ENCODE assay signal across 14 cellular contexts in genomic region chr17:16910341-16910740, GRCh38.
"Had no signal": no experiment of that assay in that cellular context is flagged by ENCODE, and none has a peak within 500 bp of the region (broad histone marks: within the 10 kb centered on the region; RNA-seq: fewer than 3 reads in every experiment).

No MANE protein-coding gene starts in this region.

- H3K27ac ChIP-seq: coronary artery, epithelial cell of prostate, parathyroid adenoma, tibial nerve had no signal

- H3K36me3 Mint-ChIP-seq: stimulated activated effector memory CD8-positive, alpha-beta T cell treated with anti-CD3 and anti-CD28 coated beads, Interleukin-12 subunit alpha, Interleukin-12 subunit beta, amount 100 ng/mL, for 72 hours had no signal

- H3K36me3 ChIP-seq: tibial nerve had no signal

- H3K27ac Mint-ChIP-seq: activated naive CD4-positive, alpha-beta T cell treated with anti-CD3 and anti-CD28 coated beads for 36 hours; activated T-helper 2 cell treated with anti-CD3 and anti-CD28 coated beads, Interferon-gamma antibody, Interleukin-2, Interleukin-4, amounts not matched to agents 10 μg/mL and 5 μg/mL and 100 μg/mL, durations not matched to agents 14 hours and 24 hours and 36 hours; stimulated activated effector memory CD8-positive, alpha-beta T cell treated with anti-CD3 and anti-CD28 coated beads, Interleukin-12 subunit alpha, Interleukin-12 subunit beta, amount 100 ng/mL, for 72 hours had no signal

- ATAC-seq: stimulated activated effector memory CD8-positive, alpha-beta T cell treated with anti-CD3 and anti-CD28 coated beads, Interleukin-12 subunit alpha, Interleukin-12 subunit beta, amount 100 ng/mL, for 72 hours had no signal

- H3K4me1 ChIP-seq: parathyroid adenoma, tibial nerve had no signal

- H3K27me3 ChIP-seq: tibial nerve had no signal

- H3K4me3 Mint-ChIP-seq: activated naive CD4-positive, alpha-beta T cell treated with anti-CD3 and anti-CD28 coated beads for 36 hours; stimulated activated effector memory CD8-positive, alpha-beta T cell treated with anti-CD3 and anti-CD28 coated beads, Interleukin-12 subunit alpha, Interleukin-12 subunit beta, amount 100 ng/mL, for 72 hours had no signal

- DNase-seq: activated CD4-positive, alpha-beta T cell treated with anti-CD3 and anti-CD28 coated beads for 4 hours; activated naive CD4-positive, alpha-beta T cell treated with anti-CD3 and anti-CD28 coated beads for 36 hours; caudate nucleus; effector CD8-positive, alpha-beta T cell; kidney glomerular epithelial cell; midbrain; T-helper 2 cell had no signal

- H3K4me3 ChIP-seq: coronary artery, tibial nerve had no signal

- H3K9me3 ChIP-seq: tibial nerve had no signal

- H3K4me1 Mint-ChIP-seq: stimulated activated effector memory CD8-positive, alpha-beta T cell treated with anti-CD3 and anti-CD28 coated beads, Interleukin-12 subunit alpha, Interleukin-12 subunit beta, amount 100 ng/mL, for 72 hours had no signal

- H3K9me3 Mint-ChIP-seq: activated naive CD4-positive, alpha-beta T cell treated with anti-CD3 and anti-CD28 coated beads for 36 hours; stimulated activated effector memory CD8-positive, alpha-beta T cell treated with anti-CD3 and anti-CD28 coated beads, Interleukin-12 subunit alpha, Interleukin-12 subunit beta, amount 100 ng/mL, for 72 hours had no signal

- FAIRE-seq: frontal cortex had no signal
